ENCODE assay signal across 15 cellular contexts in genomic region chr16:72739577-72739976, GRCh38.
DNase-seq lines count a peak whose midpoint lies in the region; TF ChIP-seq lines count a peak whose summit lies in the region.
"Had no signal": no experiment of that assay in that cellular context is flagged by ENCODE, and none has a peak within 500 bp of the region (broad histone marks: within the 10 kb centered on the region; RNA-seq: fewer than 3 reads in every experiment).

No MANE protein-coding gene starts in this region.

- H3K27me3 Mint-ChIP-seq in HFFc6 (ENCODE audit: insufficient read depth), result no peaks in the 10 kb centered on the region; the same call in 1 of the 2 replicates
- H3K27me3 Mint-ChIP-seq: activated CD4-positive, alpha-beta memory T cell treated with anti-CD3 and anti-CD28 coated beads, Interleukin-2, amount 10 ng/mL, durations not matched to agents 7 days and 5 days had no signal

- H3K27me3 ChIP-seq in smooth muscle cell (ENCODE audit: low read depth) (no peaks in the 10 kb centered on the region), suprapubic skin (no peaks in the 10 kb centered on the region)
- H3K27me3 ChIP-seq: breast epithelium, sigmoid colon had no signal

- no peaks in the 10 kb centered on the region for H4K20me1 ChIP-seq in smooth muscle cell (ENCODE audit: low read depth)

- H3K36me3 ChIP-seq in smooth muscle cell (ENCODE audit: low read depth) (no peaks in the 10 kb centered on the region), suprapubic skin (no peaks in the 10 kb centered on the region)
- H3K36me3 ChIP-seq: breast epithelium, HAP-1, sigmoid colon had no signal

- WGBS in smooth muscle cell (ENCODE audit: low lambda C conversion rate), result 8% methylated on average over 1 of the region's 1 CpG
- 31% methylated on average over 1 of the region's 1 CpG for WGBS in suprapubic skin

- H3K27ac ChIP-seq in smooth muscle cell (ENCODE audit: low read depth) (peak overlapping the region; percentile 13), suprapubic skin (no peak overlapping the region)
- H3K27ac ChIP-seq: breast epithelium, HL-60, sigmoid colon had no signal

- peak overlapping the region; percentile 9 for H2AFZ ChIP-seq in smooth muscle cell (ENCODE audit: low read depth)

- peaks cover 8% of the 10 kb centered on the region for H3K4me1 ChIP-seq in smooth muscle cell (ENCODE audit: low read depth)
- H3K4me1 ChIP-seq in suprapubic skin, result no peaks in the 10 kb centered on the region
- H3K4me1 ChIP-seq: breast epithelium had no signal

- H3K9me3 Mint-ChIP-seq in HFFc6, result peaks cover 7% of the 10 kb centered on the region; the same call in 1 of the 2 replicates

- DNase-seq in HFFc6, result peak; percentile 76
- peak; percentile 59 for DNase-seq in amniotic epithelial cell (ENCODE audit: low read depth)
- peak; percentile 8 for DNase-seq in glomerular visceral epithelial cell (ENCODE audit: extremely low spot score)
- DNase-seq in smooth muscle cell (lab: John Stamatoyannopoulos, UW; ENCODE audit: unreplicated experiment), result no peak
- no peak for DNase-seq in suprapubic skin (ENCODE audit: low spot score in 2 of 2)
- DNase-seq in GOT3 (lab: John Stamatoyannopoulos, UW), result no peak
- DNase-seq in stimulated activated naive CD4-positive, alpha-beta T cell treated with Interleukin-2 at 50 U/mL for 16 hours (lab: John Stamatoyannopoulos, UW), result no peak
- DNase-seq: activated CD4-positive, alpha-beta memory T cell treated with anti-CD3 and anti-CD28 coated beads, Interleukin-2, amount 10 ng/mL, durations not matched to agents 7 days and 5 days; hypothalamus; SHP77; sigmoid colon; stimulated activated naive CD8-positive, alpha-beta T cell treated with anti-CD3 and anti-CD28 coated beads, Interleukin-15, Interleukin-2, amounts not matched to agents 100 U/mL and 50 U/mL, for 24 hours had no signal

- peak overlapping the region; percentile 13 for H3K4me2 ChIP-seq in smooth muscle cell

- TF ChIP-seq EP300 in suprapubic skin (IDR thresholded peaks at IDR 0.05), result no peak

- H3K36me3 Mint-ChIP-seq in HFFc6 (ENCODE audit: low read depth), result peaks cover 8% of the 10 kb centered on the region; the same call in 1 of the 2 replicates

- H3F3A ChIP-seq in smooth muscle cell (ENCODE audit: low read depth), result peaks cover 5% of the 10 kb centered on the region

- no peaks in the 10 kb centered on the region for H3K9me3 ChIP-seq in smooth muscle cell (replicated peaks; ENCODE audit: low read depth)
- H3K9me3 ChIP-seq in suprapubic skin, result no peaks in the 10 kb centered on the region
- H3K9me3 ChIP-seq: HAP-1 had no signal

- H3K4me1 Mint-ChIP-seq in HFFc6 (ENCODE audit: low read depth), result peaks cover 52% of the 10 kb centered on the region
- H3K4me1 Mint-ChIP-seq: activated CD4-positive, alpha-beta memory T cell treated with anti-CD3 and anti-CD28 coated beads, Interleukin-2, amount 10 ng/mL, durations not matched to agents 7 days and 5 days had no signal

- no peak for TF ChIP-seq POLR2A in suprapubic skin (IDR thresholded peaks at IDR 0.05)

- no peak overlapping the region for H3K9ac ChIP-seq in smooth muscle cell (ENCODE audit: low read depth)

- no peak for TF ChIP-seq CTCF in HFFc6 (IDR thresholded peaks at IDR 0.05)
- TF ChIP-seq CTCF in smooth muscle cell (IDR thresholded peaks at IDR 0.05; ENCODE audit: borderline replicate concordance, insufficient read depth, poor library complexity, severe bottlenecking), result no peak
- no peak for TF ChIP-seq CTCF in suprapubic skin (IDR thresholded peaks at IDR 0.05)

- H3K4me3 Mint-ChIP-seq in HFFc6, result peak overlapping the region; percentile 57
- H3K4me3 Mint-ChIP-seq: activated CD4-positive, alpha-beta memory T cell treated with anti-CD3 and anti-CD28 coated beads, Interleukin-2, amount 10 ng/mL, durations not matched to agents 7 days and 5 days had no signal

- H3K4me3 ChIP-seq in smooth muscle cell (no peak overlapping the region), suprapubic skin (no peak overlapping the region)
- H3K4me3 ChIP-seq: breast epithelium, HAP-1, sigmoid colon had no signal

- H3K79me2 ChIP-seq in smooth muscle cell (ENCODE audit: low read depth), result no peaks in the 10 kb centered on the region

- H3K27ac Mint-ChIP-seq in HFFc6, result peak overlapping the region; percentile 67
- H3K27ac Mint-ChIP-seq: activated CD4-positive, alpha-beta memory T cell treated with anti-CD3 and anti-CD28 coated beads, Interleukin-2, amount 10 ng/mL, durations not matched to agents 7 days and 5 days had no signal

Comparison
In these comparisons a context has a peak if more than half of its experiments do, and no peak if none do; other contexts are left out.
1. DNase-seq: peak in HFFc6 (single experiment), amniotic epithelial cell (single experiment) and glomerular visceral epithelial cell (single experiment); none in smooth muscle cell (single experiment), suprapubic skin (0 of 2), GOT3 (single experiment) and stimulated activated naive CD4-positive, alpha-beta T cell treated with Interleukin-2 at 50 U/mL for 16 hours (single experiment).